12 cellular contexts compared by ENCODE assay signal in the genomic region with DNA sequence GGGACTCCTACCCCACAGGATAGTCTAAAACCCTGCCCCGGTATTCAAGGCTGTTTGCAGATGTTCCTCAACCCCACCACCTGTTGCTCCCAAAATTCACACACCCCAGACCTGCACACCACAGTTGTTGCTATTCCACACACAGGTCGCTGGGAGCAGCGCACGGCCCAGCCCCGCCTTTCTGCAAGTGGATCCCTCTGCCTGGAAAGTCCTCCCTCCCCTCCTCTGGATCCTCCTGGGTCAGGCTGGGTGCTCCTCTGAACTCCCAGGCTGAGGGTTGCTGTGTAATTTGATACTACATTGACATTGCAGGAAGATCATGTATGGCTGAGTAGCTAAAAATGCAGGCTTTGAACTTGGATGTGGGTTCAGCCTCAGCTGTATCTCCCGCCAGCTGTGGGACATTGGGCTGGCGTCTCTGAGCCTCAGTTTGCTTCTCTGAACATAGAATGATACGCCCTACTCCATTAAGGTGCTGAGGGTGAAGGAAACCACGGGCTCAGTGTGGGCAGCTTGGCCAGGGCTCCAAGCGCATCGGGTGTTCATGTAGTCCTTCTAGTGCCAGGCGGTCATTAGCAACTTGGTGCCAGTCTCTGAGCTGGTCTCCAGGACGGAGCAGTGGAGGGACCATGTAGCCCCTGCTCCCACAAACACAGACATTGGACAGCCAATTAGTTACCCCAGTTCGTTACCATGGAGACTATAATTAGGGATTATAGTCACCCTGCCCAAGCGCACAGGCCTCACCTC. TPM values are rescaled to one million over a fixed set of nuclear protein-coding genes. Genes with fewer than 3 reads are reported as not detected.
A peak's percentile ranks its signal among the peaks of the same experiment; 100 is the strongest.
DNase-seq lines count a peak whose midpoint lies in the region; TF ChIP-seq lines count a peak whose summit lies in the region.
"Had no signal": no experiment of that assay in that cellular context is flagged by ENCODE, and none has a peak within 500 bp of the region (broad histone marks: within the 10 kb centered on the region; RNA-seq: fewer than 3 reads in every experiment).

No MANE protein-coding gene starts in this region.

- H3K27me3 Mint-ChIP-seq in endodermal cell (ENCODE audit: insufficient read depth) (no peaks in the 10 kb centered on the region), osteocyte (ENCODE audit: unreplicated experiment) (no peaks in the 10 kb centered on the region)

- TF ChIP-seq POLR2A in erythroblast (IDR thresholded peaks at IDR 0.05; ENCODE audit: low read length) = no peak

- H3K4me3 ChIP-seq in endodermal cell (ENCODE audit: low read length) = no peak overlapping the region
- no peak overlapping the region for H3K4me3 ChIP-seq in brain microvascular endothelial cell (ENCODE audit: low read depth, low read length)

- H3K27ac Mint-ChIP-seq in endodermal cell (no peak overlapping the region), osteocyte (ENCODE audit: unreplicated experiment) (peak overlapping the region; percentile 67)

- H3K36me3 Mint-ChIP-seq in endodermal cell (ENCODE audit: low read depth) (no peaks in the 10 kb centered on the region), osteocyte (ENCODE audit: unreplicated experiment) (no peaks in the 10 kb centered on the region)

- in situ Hi-C loops in brain microvascular endothelial cell (cut with HindIII; ENCODE audit: low pct_ligation_motif_present, low sequenced_read_pairs) = no loop called here

- H3K4me3 Mint-ChIP-seq in endodermal cell (no peak overlapping the region), osteocyte (ENCODE audit: unreplicated experiment) (no peak overlapping the region)

- H3K36me3 ChIP-seq in endodermal cell (ENCODE audit: control insufficient read depth, insufficient read depth, low read length) = no peaks in the 10 kb centered on the region
- no peaks in the 10 kb centered on the region for H3K36me3 ChIP-seq in brain microvascular endothelial cell (replicated peaks)

- H3K4me1 Mint-ChIP-seq in endodermal cell = peaks cover 10% of the 10 kb centered on the region
- H3K4me1 Mint-ChIP-seq in osteocyte (ENCODE audit: unreplicated experiment) = peaks cover 89% of the 10 kb centered on the region

- H3K9me3 Mint-ChIP-seq in endodermal cell (no peaks in the 10 kb centered on the region), osteocyte (ENCODE audit: unreplicated experiment) (no peaks in the 10 kb centered on the region)

- H3K27me3 ChIP-seq in endodermal cell (ENCODE audit: control insufficient read depth, insufficient read depth, low read length, poor library complexity, severe bottlenecking) (no peaks in the 10 kb centered on the region), brain microvascular endothelial cell (replicated peaks) (no peaks in the 10 kb centered on the region)

- H3K9me3 ChIP-seq in endodermal cell (ENCODE audit: control insufficient read depth, low read length) = no peaks in the 10 kb centered on the region

- no peaks in the 10 kb centered on the region for H3K4me1 ChIP-seq in endodermal cell (ENCODE audit: control insufficient read depth, insufficient read depth, low read length)

- WGBS in endodermal cell (ENCODE audit: insufficient coverage in 1 of 2, insufficient read length in 1 of 2), 2 experiments = 84 to 87% methylated on average over 7 to 15 of the region's 15 CpGs

- peak; percentile 37 for DNase-seq in GM03348 (ENCODE audit: low spot score)
- peak; percentile 65 to 69 for DNase-seq in NCI-H526 (lab: John Stamatoyannopoulos, UW)
- DNase-seq in endodermal cell = peak; percentile 79
- no peak for DNase-seq in osteocyte (ENCODE audit: extremely low spot score, unreplicated experiment)
- DNase-seq in erythroblast (lab: John Stamatoyannopoulos, UW) = no peak
- DNase-seq in NCI-H748 treated with DMSO at 0.1 percent for 48 hours (lab: John Stamatoyannopoulos, UW) = no peak
- DNase-seq in brain microvascular endothelial cell = no peak
- DNase-seq in AG08396 (ENCODE audit: low spot score) = no peak
- DNase-seq: DMS79 treated with DMSO at 0.1 percent for 48 hours, head of caudate nucleus, small intestine had no signal

- H3K9ac ChIP-seq in endodermal cell (ENCODE audit: extremely low read depth, low read length, poor library complexity, severe bottlenecking) = no peak overlapping the region

- TF ChIP-seq CTCF in endodermal cell (conservative IDR thresholded peaks at IDR 0.05) = no peak
- no peak for TF ChIP-seq CTCF in osteocyte (IDR thresholded peaks at IDR 0.05)
- TF ChIP-seq CTCF in brain microvascular endothelial cell (IDR thresholded peaks at IDR 0.05; ENCODE audit: low read depth, low read length, missing control alignments) = no peak

- H3K27ac ChIP-seq in endodermal cell (ENCODE audit: low read depth, low read length) (no peak overlapping the region), brain microvascular endothelial cell (no peak overlapping the region)

RNA-seq across cellular contexts. Expression of gene CCN5, which starts 13.9 kb away (rescaled TPM):
- total RNA-seq in endodermal cell = not detected
- not detected for polyA plus RNA-seq in endodermal cell (2013, experiment 1 of 2)
- polyA plus RNA-seq in endodermal cell (2013, experiment 2 of 2) = not detected
- total RNA-seq in osteocyte = 18.2 and 24.0 TPM in 2 replicates

RNA-seq across cellular contexts. Expression of gene KCNK15, which starts 44.4 kb away (rescaled TPM):
- total RNA-seq in endodermal cell (under 1 TPM; 0.15 to 0.22 TPM), osteocyte (17.5 and 21.5 TPM in 2 replicates)
- 0.07 TPM for polyA plus RNA-seq in endodermal cell (2013, experiment 1 of 2)
- not detected for polyA plus RNA-seq in endodermal cell (2013, experiment 2 of 2)
- total RNA-seq: M059J had no signal

RNA-seq across cellular contexts. Expression of gene ADA, which starts 49.8 kb away (rescaled TPM):
- total RNA-seq in endodermal cell (10 to 100 TPM; 12.8 to 15.9 TPM), osteocyte (177 and 185 TPM in 2 replicates)
- polyA plus RNA-seq in endodermal cell (2013, experiment 1 of 2) = 23.0 TPM
- 25.8 TPM for polyA plus RNA-seq in endodermal cell (2013, experiment 2 of 2)

Comparison
In these comparisons a context has a peak if more than half of its experiments do, and no peak if none do; other contexts are left out.
1. DNase-seq: peak in GM03348 (single experiment), NCI-H526 (2 of 2) and endodermal cell (single experiment); none in osteocyte (single experiment), erythroblast (0 of 2), NCI-H748 treated with DMSO at 0.1 percent for 48 hours (single experiment), brain microvascular endothelial cell (single experiment) and AG08396 (single experiment).
2. RNA of gene CCN5, which starts 13.9 kb away (total RNA-seq): 18.2 to 24.0 TPM in osteocyte; not detected in endodermal cell; every median in the first group is over 10 times any median in the second.
3. RNA of gene KCNK15, which starts 44.4 kb away (total RNA-seq): 17.5 to 21.5 TPM in osteocyte; 0.15 to 0.22 TPM in endodermal cell; every median in the first group is over 10 times any median in the second.
4. RNA of gene ADA, which starts 49.8 kb away (total RNA-seq): 177 to 185 TPM in osteocyte; 12.8 to 15.9 TPM in endodermal cell; every median in the first group is over 10 times any median in the second.